1 cellular context compared by ENCODE assay signal in genomic region chr1:31595836-31596736, GRCh38.
TF ChIP-seq lines count a peak whose summit lies in the region.

No MANE protein-coding gene starts in this region.

TF ChIP-seq in GM23338, 12 proteins besides CTCF, POLR2A, EP300 and RAD21 (continued from another document):
- TF ChIP-seq REST (IDR thresholded peaks at IDR 0.05; ENCODE audit: unreplicated experiment) = no peak
- TF ChIP-seq ZNF331 (CRISPR knock-in tag; IDR thresholded peaks at IDR 0.05; ENCODE audit: low read depth) = no peak
- no peak for TF ChIP-seq ZNF114 (CRISPR knock-in tag; IDR thresholded peaks at IDR 0.05)
- no peak for TF ChIP-seq ZNF462 (CRISPR knock-in tag; IDR thresholded peaks at IDR 0.05)
- TF ChIP-seq EZH2 (IDR thresholded peaks at IDR 0.05; ENCODE audit: low read depth, unreplicated experiment) = no peak
- no peak for TF ChIP-seq POLR2AphosphoS5 (IDR thresholded peaks at IDR 0.05; ENCODE audit: low read depth)
- no peak for TF ChIP-seq EZH2phosphoT487 (IDR thresholded peaks at IDR 0.05; ENCODE audit: unreplicated experiment)
